In genomic region chr7:11620822-11621395, GRCh38 we compare ENCODE assay signal across 1 cellular context.
TF ChIP-seq lines count a peak whose summit lies in the region.

No MANE protein-coding gene starts in this region.

TF ChIP-seq in liver, 16 proteins besides CTCF, POLR2A, EP300 and RAD21 (continued from another document):
- TF ChIP-seq HNF4A (conservative IDR thresholded peaks at IDR 0.05): peak; percentile 51 to 75
- TF ChIP-seq FOXA2 (IDR thresholded peaks at IDR 0.05): peak; percentile 79
- peak in 1 of 2 donors; percentile 43 for TF ChIP-seq EGR1 (IDR thresholded peaks at IDR 0.05; ENCODE audit: low read depth in 2 of 2)
- TF ChIP-seq TAF1 (conservative IDR thresholded peaks at IDR 0.05): peak; percentile 89
- no peak for TF ChIP-seq ATF3 (IDR thresholded peaks at IDR 0.05)
- TF ChIP-seq RXRA (IDR thresholded peaks at IDR 0.05): peak; percentile 16 to 74
TF ChIP-seq in liver: peak in this region for 12.
